In the genomic region with DNA sequence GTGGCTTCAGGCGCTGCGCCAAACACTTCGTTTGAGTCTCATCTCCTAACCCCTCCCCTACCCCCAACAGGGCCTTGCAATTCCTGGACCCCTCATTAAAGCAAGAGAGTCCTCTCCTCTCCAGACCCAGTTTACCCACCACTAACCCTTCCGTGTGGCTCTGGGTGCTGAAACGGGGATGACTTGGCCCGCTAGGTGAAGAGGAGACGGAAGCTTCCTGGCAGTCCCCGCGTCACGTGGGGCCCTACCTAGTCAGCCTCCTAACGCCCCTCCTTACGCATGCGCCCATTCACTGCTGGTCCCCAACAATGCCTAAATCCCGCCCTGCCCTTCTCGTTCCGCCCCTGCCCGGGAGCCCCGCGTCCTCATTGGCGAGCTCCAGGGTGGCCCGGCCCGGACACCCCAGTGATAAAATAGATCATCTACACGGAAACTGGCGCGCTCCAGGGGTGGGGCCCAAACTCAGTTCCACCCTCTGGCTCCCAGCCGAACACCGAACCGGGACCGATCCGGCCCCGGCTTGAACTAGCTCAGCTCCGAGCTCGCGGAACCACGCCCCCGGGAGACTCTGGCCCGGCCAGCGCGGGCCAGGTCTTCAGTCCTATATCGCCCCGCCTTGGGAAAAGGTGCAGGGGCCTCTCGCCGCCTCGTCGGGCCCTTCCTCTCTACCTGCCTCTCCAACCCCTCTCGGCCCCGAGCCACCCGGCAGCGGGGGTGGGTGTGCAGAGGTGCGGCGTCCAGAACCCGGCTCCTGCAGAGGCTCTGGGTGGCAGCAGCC, we compare ENCODE assay signal across 8 cellular contexts. TPM values are rescaled to one million over a fixed set of nuclear protein-coding genes. Genes with fewer than 3 reads are reported as not detected.
A peak's percentile ranks its signal among the peaks of the same experiment; 100 is the strongest.
DNase-seq lines count a peak whose midpoint lies in the region; ATAC-seq and TF ChIP-seq lines count a peak whose summit lies in the region.

A gene with protein sequence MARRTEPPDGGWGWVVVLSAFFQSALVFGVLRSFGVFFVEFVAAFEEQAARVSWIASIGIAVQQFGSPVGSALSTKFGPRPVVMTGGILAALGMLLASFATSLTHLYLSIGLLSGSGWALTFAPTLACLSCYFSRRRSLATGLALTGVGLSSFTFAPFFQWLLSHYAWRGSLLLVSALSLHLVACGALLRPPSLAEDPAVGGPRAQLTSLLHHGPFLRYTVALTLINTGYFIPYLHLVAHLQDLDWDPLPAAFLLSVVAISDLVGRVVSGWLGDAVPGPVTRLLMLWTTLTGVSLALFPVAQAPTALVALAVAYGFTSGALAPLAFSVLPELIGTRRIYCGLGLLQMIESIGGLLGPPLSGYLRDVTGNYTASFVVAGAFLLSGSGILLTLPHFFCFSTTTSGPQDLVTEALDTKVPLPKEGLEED (plus strand): TSS at position 425 of the 778 bp plus-strand sequence. CDS start 368 bp downstream, outside the sequence.

- DNase-seq in AML-193 (lab: John Stamatoyannopoulos, UW) (peak; percentile 69 to 81), NCI-H446 treated with DMSO at 0.1 percent for 48 hours (lab: John Stamatoyannopoulos, UW) (peak; percentile 62), cerebellum (ENCODE audit: low spot score) (peak; percentile 100), islet precursor cell (peak; percentile 98)
- DNase-seq in activated CD4-positive, alpha-beta T cell treated with anti-CD3 and anti-CD28 coated beads for 1 hour: peak; percentile 97
- DNase-seq in stimulated activated CD4-positive, alpha-beta T cell treated with anti-CD3 and anti-CD28 coated beads, Interleukin-12 subunit alpha, Interleukin-12 subunit beta, amount 100 ng/mL, for 48 hours (ENCODE audit: low read depth in 2 of 3, low spot score in 1 of 3): peak; percentile 96 to 98 (median 96)

- ATAC-seq in HG03378 (IDR thresholded peaks at IDR 0.05; ENCODE audit: unreplicated experiment): peak; percentile 80

- peak; percentile 96 for TF ChIP-seq POLR2A in GM19099 (IDR thresholded peaks at IDR 0.05; ENCODE audit: extremely low read depth, insufficient read length, low read depth)

RNA-seq across cellular contexts. Expression of the gene that starts here (rescaled TPM):
- 1.4 TPM for total RNA-seq in cerebellum

Comparison
In these comparisons a context has a peak if more than half of its experiments do, and no peak if none do; other contexts are left out.
1. Peak in every context shown above with its lines: DNase-seq and ATAC-seq.